ENCODE assay signal across 4 cellular contexts in the genomic region with DNA sequence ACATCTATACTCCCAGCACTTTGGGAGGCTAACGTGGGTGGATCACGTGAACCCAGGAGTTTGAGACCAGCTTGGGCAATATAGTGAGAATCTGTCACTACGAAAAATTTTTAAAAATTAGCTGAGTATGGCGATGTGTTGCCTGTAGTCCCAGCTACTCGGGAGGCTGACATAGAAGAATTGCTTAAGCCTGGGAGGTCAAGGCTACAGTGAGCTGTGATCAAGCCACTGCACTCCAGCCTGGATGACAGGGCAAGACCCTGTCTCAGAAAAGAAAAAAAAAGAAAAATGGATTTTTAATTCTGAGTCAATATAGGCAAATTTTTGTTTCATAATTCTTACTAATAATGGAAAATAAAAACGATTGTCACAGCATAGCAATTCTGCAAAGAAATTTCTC. TPM values are rescaled to one million over a fixed set of nuclear protein-coding genes. Genes with fewer than 3 reads are reported as not detected.
"Had no signal": no experiment of that assay in that cellular context is flagged by ENCODE, and none has a peak within 500 bp of the region (broad histone marks: within the 10 kb centered on the region; RNA-seq: fewer than 3 reads in every experiment).

No MANE protein-coding gene starts in this region.

- ATAC-seq: GM12878 had no signal

- H3K4me3 ChIP-seq: GM12878 had no signal

- DNase-seq: GDM1, GF-D8 had no signal

RNA-seq across cellular contexts. Expression of gene C3orf49, which starts 13.3 kb away (rescaled TPM):
- total RNA-seq: G401, GM12878 had no signal
